ENCODE assay signal across 10 cellular contexts in the genomic region with DNA sequence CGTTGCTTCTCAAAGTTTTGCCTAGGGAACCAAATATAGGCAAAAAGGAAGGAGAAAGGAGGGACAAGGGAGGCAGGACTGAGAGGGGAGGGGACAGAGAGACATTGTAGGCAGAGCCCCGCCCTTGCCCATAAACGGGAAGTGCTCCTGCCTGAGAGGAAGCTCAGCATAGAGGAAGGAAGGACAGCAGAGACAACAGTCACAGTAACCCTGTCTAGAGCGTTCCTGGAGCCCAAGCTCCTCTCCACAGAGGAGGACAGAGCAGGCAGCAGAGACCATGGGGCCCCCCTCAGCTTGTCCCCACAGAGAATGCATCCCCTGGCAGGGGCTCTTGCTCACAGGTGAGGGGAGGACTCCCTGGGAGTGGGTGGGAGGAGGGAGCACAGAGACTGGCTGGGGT. TPM values are rescaled to one million over a fixed set of nuclear protein-coding genes. Genes with fewer than 3 reads are reported as not detected.
DNase-seq lines count a peak whose midpoint lies in the region; ATAC-seq and TF ChIP-seq lines count a peak whose summit lies in the region.
"Had no signal": no experiment of that assay in that cellular context is flagged by ENCODE, and none has a peak within 500 bp of the region (broad histone marks: within the 10 kb centered on the region; RNA-seq: fewer than 3 reads in every experiment).

A gene (plus strand): TSS at position 169 of the 400 bp plus-strand sequence. CDS start 109 bp downstream, at position 278.

- H3K27ac ChIP-seq in Peyer's patch: peak within 1 kb of the TSS; percentile 28 to 71 (median 58)
- H3K27ac ChIP-seq: 22Rv1 had no signal

- H3K27me3 ChIP-seq in Peyer's patch: no peaks in the 10 kb centered on the region
- H3K27me3 ChIP-seq in MG63: peaks cover 5% of the 10 kb centered on the region; the same call in 1 of the 2 replicates

- H3K9me3 Mint-ChIP-seq in activated naive CD8-positive, alpha-beta T cell treated with anti-CD3 and anti-CD28 coated beads for 36 hours: no peaks in the 10 kb centered on the region

- no peaks in the 10 kb centered on the region for H3K4me1 ChIP-seq in Peyer's patch

- peak in 1 of 2 donors; percentile 27 for TF ChIP-seq POLR2A in Peyer's patch (IDR thresholded peaks at IDR 0.05)

- no peaks in the 10 kb centered on the region for H3K27me3 Mint-ChIP-seq in activated naive CD8-positive, alpha-beta T cell treated with anti-CD3 and anti-CD28 coated beads for 36 hours

- H3K27ac Mint-ChIP-seq in activated naive CD8-positive, alpha-beta T cell treated with anti-CD3 and anti-CD28 coated beads for 36 hours: peak within 1 kb of the TSS; percentile 85

- H3K9me3 ChIP-seq in Peyer's patch: peaks cover 0 to 3% (median 0%) of the 10 kb centered on the region in 4 donors
- peaks cover 2% of the 10 kb centered on the region; the same call in 1 of the 2 replicates for H3K9me3 ChIP-seq in MG63

- TF ChIP-seq CTCF in Peyer's patch (IDR thresholded peaks at IDR 0.05) (no peak), omental fat pad (IDR thresholded peaks at IDR 0.05) (no peak)

- peak within 1 kb of the TSS; percentile 77 for H3K4me3 Mint-ChIP-seq in activated naive CD8-positive, alpha-beta T cell treated with anti-CD3 and anti-CD28 coated beads for 36 hours

- H3K4me3 ChIP-seq in Peyer's patch (peak within 1 kb of the TSS in 1 of 4 donors; percentile 18), MG63 (no peak within 1 kb of the TSS)

- H3K36me3 ChIP-seq in Peyer's patch (no peaks in the 10 kb centered on the region), MG63 (no peaks in the 10 kb centered on the region)

- peak; percentile 44 for ATAC-seq in omental fat pad (ENCODE audit: low FRiP score)
- ATAC-seq: Panc1 had no signal

- H3K36me3 Mint-ChIP-seq in activated naive CD8-positive, alpha-beta T cell treated with anti-CD3 and anti-CD28 coated beads for 36 hours: peaks cover 22% of the 10 kb centered on the region

- peaks cover 27% of the 10 kb centered on the region for H3K4me1 Mint-ChIP-seq in activated naive CD8-positive, alpha-beta T cell treated with anti-CD3 and anti-CD28 coated beads for 36 hours

- DNase-seq in DMS153 (lab: John Stamatoyannopoulos, UW): peak; percentile 28
- DNase-seq in DMS153 treated with DMSO at 0.1 percent for 48 hours (lab: John Stamatoyannopoulos, UW; ENCODE audit: unreplicated experiment): no peak
- DNase-seq in Peyer's patch: peak in 2 of 3 donors; percentile 80 to 87
- DNase-seq in activated naive CD8-positive, alpha-beta T cell treated with anti-CD3 and anti-CD28 coated beads for 36 hours: peak; percentile 48
- no peak for DNase-seq in omental fat pad (ENCODE audit: low spot score)
- DNase-seq in MG63: no peak
- DNase-seq in NCI-H2107 (lab: John Stamatoyannopoulos, UW): no peak
- no peak for DNase-seq in NCI-H2227 (lab: John Stamatoyannopoulos, UW; ENCODE audit: unreplicated experiment)

RNA-seq across cellular contexts. Expression of the gene that starts here (rescaled TPM):
- 1 to 10 TPM in 3 of 4 donors, not detected in 1; 1.7 to 9.9 (median 2.5) TPM for total RNA-seq in Peyer's patch
- 10 to 100 TPM; 36.5 to 37.5 TPM for total RNA-seq in activated naive CD8-positive, alpha-beta T cell treated with anti-CD3 and anti-CD28 coated beads for 36 hours
- total RNA-seq in omental fat pad: 1 to 10 TPM in 2 of 4 donors, under 1 TPM in 2; 0.37 to 3.5 (median 1.4) TPM
- total RNA-seq in MG63 (2014; rRNA removed; shearing (Covaris generic); ENCODE audit: low replicate concordance): not detected in 2 replicates

Comparison
In these comparisons a context has a peak if more than half of its experiments do, and no peak if none do; other contexts are left out.
1. DNase-seq: peak in DMS153 (single experiment), Peyer's patch (2 of 3) and activated naive CD8-positive, alpha-beta T cell treated with anti-CD3 and anti-CD28 coated beads for 36 hours (single experiment); none in DMS153 treated with DMSO at 0.1 percent for 48 hours (single experiment), omental fat pad (single experiment), MG63 (single experiment), NCI-H2107 (single experiment) and NCI-H2227 (single experiment).